8 cellular contexts compared by ENCODE assay signal in genomic region chr12:109775172-109775881, GRCh38. TPM values are rescaled to one million over a fixed set of nuclear protein-coding genes. Genes with fewer than 3 reads are reported as not detected.
DNase-seq lines count a peak whose midpoint lies in the region; ATAC-seq and TF ChIP-seq lines count a peak whose summit lies in the region.

No MANE protein-coding gene starts in this region.

- CTCF ChIA-PET in IMR-90 (lab: Yijun Ruan, JAX): interaction anchor here (0.5 to 4.1 kb wide), 10 partner anchors 8 to 347 kb away, joined by 3 to 36 read pairs (median 4); no protein-coding TSS in a partner anchor

- H4K20me1 ChIP-seq in IMR-90 (ENCODE audit: insufficient read depth, low read length): no peaks in the 10 kb centered on the region

- no peaks in the 10 kb centered on the region for H3K79me2 ChIP-seq in parathyroid adenoma

- H3K4me1 ChIP-seq in IMR-90 (ENCODE audit: control insufficient read depth, insufficient read depth, low read length) (no peaks in the 10 kb centered on the region), RWPE2 (ENCODE audit: insufficient read depth, poor library complexity, severe bottlenecking) (peaks cover 7% of the 10 kb centered on the region), parathyroid adenoma (no peaks in the 10 kb centered on the region), tibial nerve (peaks cover 0 to 26% (median 2%) of the 10 kb centered on the region in 4 donors)

- H3K27me3 ChIP-seq in IMR-90 (ENCODE audit: control insufficient read depth, insufficient read depth, low read length): peaks cover 3% of the 10 kb centered on the region; the same call in 1 of the 2 replicates
- no peaks in the 10 kb centered on the region for H3K27me3 ChIP-seq in RWPE2 (ENCODE audit: insufficient read depth, poor library complexity, severe bottlenecking)
- H3K27me3 ChIP-seq in parathyroid adenoma (ENCODE audit: control insufficient read depth, insufficient read depth, low read length): no peaks in the 10 kb centered on the region
- no peaks in the 10 kb centered on the region for H3K27me3 ChIP-seq in tibial nerve

- no peak overlapping the region for H3K27ac ChIP-seq in IMR-90 (ENCODE audit: insufficient read depth, low read length)
- no peak overlapping the region for H3K27ac ChIP-seq in RWPE2 (ENCODE audit: poor library complexity, severe bottlenecking)
- no peak overlapping the region for H3K27ac ChIP-seq in parathyroid adenoma
- H3K27ac ChIP-seq in tibial nerve: no peak overlapping the region

- H3K9me1 ChIP-seq in IMR-90 (ENCODE audit: insufficient read depth, low read length): no peaks in the 10 kb centered on the region

- no peak overlapping the region for H4K91ac ChIP-seq in IMR-90 (ENCODE audit: insufficient read depth, low read depth, low read length)

- H3K9me3 ChIP-seq in IMR-90 (ENCODE audit: control insufficient read depth, insufficient read depth, low read length) (peaks cover 6% of the 10 kb centered on the region), RWPE2 (ENCODE audit: severe bottlenecking) (no peaks in the 10 kb centered on the region), parathyroid adenoma (ENCODE audit: control insufficient read depth, low read length) (no peaks in the 10 kb centered on the region), tibial nerve (peaks cover 0 to 17% (median 0%) of the 10 kb centered on the region in 4 donors)

- no peak overlapping the region for H2AK9ac ChIP-seq in IMR-90 (replicated peaks; ENCODE audit: low read depth, low read length, poor library complexity)

- H3K4ac ChIP-seq in IMR-90 (ENCODE audit: low read depth, low read length): no peak overlapping the region

- H2AK5ac ChIP-seq in IMR-90 (ENCODE audit: low read depth, low read length): no peak overlapping the region

- H4K8ac ChIP-seq in IMR-90 (ENCODE audit: low read depth in 2 of 2, low read length in 2 of 2): no peak overlapping the region

- TF ChIP-seq EP300 in tibial nerve (IDR thresholded peaks at IDR 0.05): no peak

- ATAC-seq in IMR-90 (ENCODE audit: low read depth) (peak; percentile 95), RWPE2 (ENCODE audit: low read depth) (peak; percentile 74), GM21390 (IDR thresholded peaks at IDR 0.05; ENCODE audit: unreplicated experiment) (no peak)

- H3K79me1 ChIP-seq in IMR-90 (ENCODE audit: low read depth in 1 of 2, low read length in 2 of 2): no peaks in the 10 kb centered on the region

- intact Hi-C loops in IMR-90 (cut with micrococcal nuclease): loop anchor here (1.0 kb wide), 3 partner anchors 178 to 347 kb away; no protein-coding TSS in a partner anchor

- TF ChIP-seq POLR2A in IMR-90 (IDR thresholded peaks at IDR 0.05; ENCODE audit: low read depth, low read length) (0 out of 2 replicates have a peak, but pooled peaks have one; percentile 31), tibial nerve (IDR thresholded peaks at IDR 0.05) (no peak)

- H3K14ac ChIP-seq in IMR-90 (replicated peaks; ENCODE audit: low read depth, low read length): no peak overlapping the region

- no TSS peak for BruUV-seq in IMR-90 (replicated peaks; lab: Mats Ljungman, UMichigan)

- dilution Hi-C loops in IMR-90 (cut with HindIII; ENCODE audit: low sequenced_read_pairs, unreplicated experiment): no loop called here

- H2BK15ac ChIP-seq in IMR-90 (ENCODE audit: low read depth, low read length): no peak overlapping the region

- H3K23ac ChIP-seq in IMR-90 (ENCODE audit: low read depth, low read length): no peak overlapping the region

- H3K18ac ChIP-seq in IMR-90 (ENCODE audit: low read depth, low read length): no peak overlapping the region

- H2BK5ac ChIP-seq in IMR-90 (ENCODE audit: low read depth, low read length, poor library complexity, severe bottlenecking): no peak overlapping the region

- H3K56ac ChIP-seq in IMR-90 (ENCODE audit: extremely low read depth, insufficient read depth, low read length): no peak overlapping the region

- H3K4me3 ChIP-seq in IMR-90 (ENCODE audit: insufficient read depth, low read depth, low read length) (no peak overlapping the region), RWPE2 (ENCODE audit: severe bottlenecking) (no peak overlapping the region), parathyroid adenoma (ENCODE audit: low read depth, low read length) (no peak overlapping the region), tibial nerve (no peak overlapping the region)

- peak; percentile 96 for TF ChIP-seq RAD21 in IMR-90 (IDR thresholded peaks at IDR 0.05; ENCODE audit: low read length)

- TF ChIP-seq CTCF in IMR-90 (conservative IDR thresholded peaks at IDR 0.05; ENCODE audit: low read depth, low read length): peak; percentile 90
- TF ChIP-seq CTCF in RWPE2 (IDR thresholded peaks at IDR 0.05; ENCODE audit: poor library complexity, severe bottlenecking): peak; percentile 86
- peak; percentile 93 for TF ChIP-seq CTCF in parathyroid adenoma (IDR thresholded peaks at IDR 0.05)
- TF ChIP-seq CTCF in tibial nerve (IDR thresholded peaks at IDR 0.05): peak; percentile 70 to 88 (median 81)

- H3K36me3 ChIP-seq in IMR-90 (ENCODE audit: control insufficient read depth, insufficient read depth, low read length): no peaks in the 10 kb centered on the region
- no peaks in the 10 kb centered on the region for H3K36me3 ChIP-seq in RWPE2 (ENCODE audit: low read depth)
- H3K36me3 ChIP-seq in parathyroid adenoma (ENCODE audit: control insufficient read depth, insufficient read depth, low read length): no peaks in the 10 kb centered on the region
- H3K36me3 ChIP-seq in tibial nerve: no peaks in the 10 kb centered on the region

- no peak overlapping the region for H2BK120ac ChIP-seq in IMR-90 (ENCODE audit: low read depth, low read length)

- no peak overlapping the region for H2BK20ac ChIP-seq in IMR-90 (ENCODE audit: low read depth, low read length)

- H3K4me2 ChIP-seq in IMR-90 (ENCODE audit: low read depth, low read length) (no peak overlapping the region), parathyroid adenoma (ENCODE audit: low read length) (no peak overlapping the region)

- no peak overlapping the region for H4K5ac ChIP-seq in IMR-90 (ENCODE audit: low read depth, low read length)

- 0% methylated on average over 1 of the region's 10 CpGs; no CpG with 5 or more reads in 1 of the 2 experiments for WGBS in IMR-90 (ENCODE audit: extremely low coverage in 2 of 2, insufficient read length in 1 of 2), 2 experiments
- WGBS in tibial nerve, 2 donors: 24 to 26% methylated on average over 10 of the region's 10 CpGs

- in situ Hi-C loops in IMR-90 (cut with MboI; ENCODE audit: low sequenced_read_pairs): loop anchor here (10.0 kb wide), 1 partner anchor 351 kb away; no protein-coding TSS in a partner anchor

- no peak overlapping the region for H3K9ac ChIP-seq in IMR-90 (ENCODE audit: low read depth, low read length)
- H3K9ac ChIP-seq in parathyroid adenoma: no peak overlapping the region

- POLR2A ChIA-PET in IMR-90 (lab: Charles Lee; ENCODE audit: unreplicated experiment): no interaction called here

- peak; percentile 6 for DNase-seq in DMS79 (lab: John Stamatoyannopoulos, UW)
- DNase-seq in IMR-90: peak; percentile 58
- DNase-seq in RWPE2 (ENCODE audit: low spot score): no peak
- DNase-seq in activated effector memory CD4-positive, alpha-beta T cell treated with anti-CD3 and anti-CD28 coated beads, Interleukin-2, amount 50 U/mL, for 16 hours: peak; percentile 90
- DNase-seq in globus pallidus (ENCODE audit: low spot score): peak; percentile 79
- DNase-seq in tibial nerve (ENCODE audit: low spot score in 2 of 2): peak; percentile 54 to 68

- H2AFZ ChIP-seq in IMR-90 (replicated peaks; ENCODE audit: low read length, poor library complexity) (peak overlapping the region; percentile 60), parathyroid adenoma (no peak overlapping the region)

TF ChIP-seq in IMR-90, 13 proteins besides CTCF, POLR2A, EP300 and RAD21:
- peak; percentile 85 for TF ChIP-seq SMC3 (IDR thresholded peaks at IDR 0.05; ENCODE audit: low read depth, low read length)
- no peak for TF ChIP-seq RFX5 (IDR thresholded peaks at IDR 0.05; ENCODE audit: low read depth, low read length)

RNA-seq across cellular contexts. Expression of gene TRPV4, which starts 57.9 kb away (rescaled TPM):
- total RNA-seq in IMR-90 (2012; rRNA removed) (1.1 TPM in 2 replicates), tibial nerve (1 to 10 TPM in 2 of 4 donors, under 1 TPM in 2; 0.42 to 3.0 (median 1.4) TPM)
- 6.1 and 6.6 TPM in 2 replicates for polyA plus RNA-seq in IMR-90 (2012; rRNA removed)
- 4.6 and 7.1 TPM in 2 replicates for polyA plus RNA-seq in IMR-90 (2012; cell fraction: cytosol; rRNA removed)
- 10.1 and 18.5 TPM in 2 replicates for polyA plus RNA-seq in IMR-90 (2012; cell fraction: nucleus; rRNA removed; ENCODE audit: low replicate concordance)
